8 cellular contexts compared by ENCODE assay signal in the genomic region with DNA sequence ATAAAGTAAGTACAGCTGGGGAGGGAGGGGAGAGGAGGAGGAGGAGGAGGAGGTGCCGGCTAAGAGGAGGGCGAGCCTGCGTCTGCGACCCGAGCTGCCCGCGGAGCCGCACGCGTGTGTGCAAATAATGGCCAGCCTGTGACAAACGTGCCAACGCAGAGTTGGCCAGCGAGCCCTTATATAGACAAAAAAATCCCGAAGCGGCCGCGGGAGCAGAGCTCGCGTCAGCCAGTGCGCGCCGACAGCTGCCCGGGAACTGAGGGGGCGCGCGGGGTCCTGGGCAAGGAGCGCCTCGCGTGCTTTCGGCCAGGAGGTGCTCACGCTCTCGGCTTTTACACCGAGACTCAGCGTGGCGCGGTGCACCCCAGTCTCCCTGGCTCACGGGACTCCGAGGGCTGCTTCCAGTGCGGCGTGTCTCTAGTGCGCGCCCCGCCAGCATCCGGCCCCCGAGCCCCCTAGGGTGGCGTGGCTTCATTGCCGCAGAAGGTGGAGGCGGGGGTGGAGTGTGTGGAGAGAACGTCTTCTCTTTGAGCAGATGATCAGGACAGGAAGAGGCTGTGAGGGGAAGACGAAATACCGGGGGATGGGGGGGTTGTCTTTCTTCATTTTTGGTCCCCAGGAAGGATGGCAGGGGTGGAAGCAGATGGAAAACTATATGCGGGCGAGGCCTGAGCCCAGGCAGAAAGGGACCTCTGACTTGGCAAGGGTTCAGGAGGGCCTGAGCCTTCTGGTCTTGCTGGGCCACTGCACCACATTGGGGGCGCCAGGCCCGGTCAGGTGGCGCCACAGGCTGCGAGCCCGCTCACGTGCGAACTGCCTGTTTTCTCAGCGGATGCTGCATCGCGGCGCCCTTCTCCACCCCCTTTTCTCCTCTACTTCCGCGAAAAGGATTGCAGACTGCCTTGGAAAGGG. TPM values are rescaled to one million over a fixed set of nuclear protein-coding genes. Genes with fewer than 3 reads are reported as not detected.
DNase-seq lines count a peak whose midpoint lies in the region; ATAC-seq lines count a peak whose summit lies in the region.

No MANE protein-coding gene starts in this region.

- DNase-seq in C1 segment of cervical spinal cord (lab: John Stamatoyannopoulos, UW): peak; percentile 47 to 89 (median 72)
- DNase-seq in NK-92 (lab: John Stamatoyannopoulos, UW; ENCODE audit: unreplicated experiment): peak; percentile 33
- peak; percentile 83 for DNase-seq in activated CD8-positive, alpha-beta memory T cell treated with anti-CD3 and anti-CD28 coated beads, Interleukin-2, amount 50 U/mL, for 4 hours
- no peak for DNase-seq in epithelial cell of prostate (ENCODE audit: low read depth, low spot score)
- DNase-seq in mucosa of gallbladder (ENCODE audit: low spot score): peak; percentile 83
- DNase-seq in stimulated activated CD8-positive, alpha-beta memory T cell treated with anti-CD3 and anti-CD28 coated beads, Interleukin-4, amount 100 ng/mL, for 1 hour (ENCODE audit: low read depth in 2 of 2, low spot score in 1 of 2): peak; percentile 56 to 63

- ATAC-seq in GM19397 (IDR thresholded peaks at IDR 0.05; ENCODE audit: unreplicated experiment) (peak; percentile 49), HG03558 (IDR thresholded peaks at IDR 0.05; ENCODE audit: extremely low read depth, unreplicated experiment) (peak; percentile 13)

- peak overlapping the region; percentile 32 for H3K27ac ChIP-seq in epithelial cell of prostate

RNA-seq across cellular contexts. Expression of a gene that starts 0.7 kb away (rescaled TPM):
- total RNA-seq in mucosa of gallbladder: 86.5 TPM
